Comparison of ENCODE assay signal across 29 cellular contexts in genomic region chr12:114131824-114132223, GRCh38.
DNase-seq lines count a peak whose midpoint lies in the region; ATAC-seq lines count a peak whose summit lies in the region.
"Had no signal": no experiment of that assay in that cellular context is flagged by ENCODE, and none has a peak within 500 bp of the region (broad histone marks: within the 10 kb centered on the region; RNA-seq: fewer than 3 reads in every experiment).

No MANE protein-coding gene starts in this region.

- no peak overlapping the region for H3K4me3 ChIP-seq in NT2/D1 (ENCODE audit: insufficient read length, low read depth)
- H3K4me3 ChIP-seq in iPS DF 6.9 (ENCODE audit: low read length) = no peak overlapping the region
- H3K4me3 ChIP-seq: dorsolateral prefrontal cortex, HAP-1, heart right ventricle, uterus had no signal

- H3K27ac ChIP-seq in iPS DF 6.9 (ENCODE audit: low read length) = no peak overlapping the region
- H3K27ac ChIP-seq: dorsolateral prefrontal cortex, heart right ventricle, uterus had no signal

- H3K9me3 ChIP-seq in NT2/D1 (ENCODE audit: insufficient read depth, low read length) = no peaks in the 10 kb centered on the region
- H3K9me3 ChIP-seq in iPS DF 6.9 (ENCODE audit: control insufficient read depth, insufficient read depth, low read length) = no peaks in the 10 kb centered on the region
- H3K9me3 ChIP-seq: HAP-1, heart right ventricle, uterus had no signal

- no CpG with 5 or more reads among the region's 2 CpGs for WGBS in iPS DF 6.9 (ENCODE audit: insufficient coverage, insufficient read length)

- H3K36me3 ChIP-seq in NT2/D1 (ENCODE audit: insufficient read depth, insufficient read length, low read length) (no peaks in the 10 kb centered on the region), iPS DF 6.9 (ENCODE audit: control insufficient read depth, insufficient read depth, low read length) (no peaks in the 10 kb centered on the region)
- H3K36me3 ChIP-seq: HAP-1, heart right ventricle, uterus had no signal

- no peaks in the 10 kb centered on the region for H3K27me3 ChIP-seq in NT2/D1 (ENCODE audit: insufficient read depth, insufficient read length)
- no peaks in the 10 kb centered on the region for H3K27me3 ChIP-seq in iPS DF 6.9 (ENCODE audit: control insufficient read depth, insufficient read depth, low read length)
- H3K27me3 ChIP-seq: uterus had no signal

- DNase-seq in AG08396 (ENCODE audit: low spot score) = peak; percentile 8
- peak; percentile 18 for DNase-seq in GM03348 (ENCODE audit: low spot score)
- peak; percentile 9 for DNase-seq in NT2/D1 (ENCODE audit: low read depth, low spot score)
- peak; percentile 27 for DNase-seq in iPS DF 6.9 (ENCODE audit: low read depth, low spot score)
- DNase-seq in medulla oblongata (ENCODE audit: extremely low spot score) = no peak
- DNase-seq in cerebellum (ENCODE audit: low spot score) = no peak
- no peak for DNase-seq in cerebellar nuclear complex (lab: John Stamatoyannopoulos, UW)
- DNase-seq: activated CD4-positive, alpha-beta T cell treated with anti-CD3 and anti-CD28 coated beads for 4 hours; activated CD8-positive, alpha-beta memory T cell treated with anti-CD3 and anti-CD28 coated beads, Interleukin-2, amount 10 ng/mL, durations not matched to agents 7 days and 5 days; activated naive CD4-positive, alpha-beta T cell treated with anti-CD3 and anti-CD28 coated beads, Interleukin-2, amount 50 U/mL, for 16 hours; aorta; caudate nucleus; CD8-positive, alpha-beta T cell; DMS53; dorsolateral prefrontal cortex; foreskin fibroblast; heart right ventricle; MV-4-11; NCI-H187 treated with DMSO at 0.1 percent for 48 hours; NCI-H2227 treated with DMSO at 0.1 percent for 48 hours; NCI-H774; SHP77 treated with DMSO at 0.1 percent for 48 hours; small intestine; stimulated activated CD4-positive, alpha-beta T cell treated with anti-CD3 and anti-CD28 coated beads, Interleukin-2, amount 100 ng/mL, for 24 hours; T-helper 1 cell; uterus had no signal

- no peak overlapping the region for H3K9ac ChIP-seq in NT2/D1 (ENCODE audit: insufficient read length, low read depth)

- no peaks in the 10 kb centered on the region for H3K4me1 ChIP-seq in NT2/D1 (ENCODE audit: insufficient read depth, insufficient read length)
- H3K4me1 ChIP-seq in iPS DF 6.9 (ENCODE audit: control insufficient read depth, insufficient read depth, low read length) = no peaks in the 10 kb centered on the region
- H3K4me1 ChIP-seq: HAP-1, uterus had no signal

- ATAC-seq in HG03196 (IDR thresholded peaks at IDR 0.05; ENCODE audit: unreplicated experiment) = no peak
- ATAC-seq: activated CD8-positive, alpha-beta memory T cell treated with anti-CD3 and anti-CD28 coated beads, Interleukin-2, amount 10 ng/mL, durations not matched to agents 7 days and 5 days; CD8-positive, alpha-beta T cell; heart right ventricle; stimulated activated memory B cell treated with anti-CD40 and anti-IgM and Interleukin-4, amounts not matched to agents 10 μg/mL and 1 μg/mL and 100 μg/mL, for 72 hours had no signal

Comparison
In these comparisons a context has a peak if more than half of its experiments do, and no peak if none do; other contexts are left out.
1. DNase-seq: peak in AG08396 (single experiment), GM03348 (single experiment), NT2/D1 (single experiment) and iPS DF 6.9 (single experiment); none in medulla oblongata (single experiment), cerebellum (single experiment) and cerebellar nuclear complex (0 of 2).